8 cellular contexts compared by ENCODE assay signal in the genomic region with DNA sequence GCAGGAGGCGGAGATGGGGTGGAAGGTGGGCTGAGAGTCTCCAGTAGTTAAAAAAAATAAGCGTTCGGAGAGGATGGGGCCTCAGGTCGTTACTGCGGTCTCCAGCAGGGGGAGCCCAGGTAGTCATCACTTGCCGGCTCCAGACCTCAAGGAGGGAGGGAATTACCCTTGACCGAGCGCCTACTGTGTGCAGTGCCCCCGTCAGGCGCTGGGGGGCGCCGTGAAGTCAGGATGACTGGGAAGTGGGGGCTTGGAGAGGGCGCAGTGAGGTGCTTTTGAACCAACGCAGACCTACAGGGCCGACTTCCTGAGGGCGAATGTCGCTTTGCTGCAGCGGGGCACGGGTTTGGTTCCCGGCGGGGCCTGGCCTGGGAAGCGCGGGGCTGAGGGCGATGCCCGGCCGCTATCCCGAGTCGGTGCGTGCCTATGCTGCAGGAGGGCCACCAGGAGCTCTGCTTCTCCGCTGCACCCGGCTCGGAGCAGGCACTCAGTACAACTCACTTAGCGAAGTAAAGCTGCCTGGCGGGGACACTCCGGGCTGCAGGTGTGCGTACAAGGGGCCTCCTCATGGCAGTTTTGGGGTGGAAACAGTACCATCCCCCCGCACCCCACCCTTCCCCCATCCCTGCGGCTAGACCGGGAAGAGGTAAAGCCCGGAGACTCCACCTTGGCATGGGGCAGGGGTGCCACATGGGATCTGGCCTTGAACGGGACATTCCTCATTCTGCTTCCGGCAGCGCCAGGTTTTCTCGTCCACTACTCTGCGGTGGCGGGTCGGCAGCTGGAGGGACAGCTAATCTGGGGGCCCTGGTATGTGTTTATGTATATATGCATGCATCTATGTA.
DNase-seq lines count a peak whose midpoint lies in the region; ATAC-seq and TF ChIP-seq lines count a peak whose summit lies in the region.

No MANE protein-coding gene starts in this region.

- no peak for TF ChIP-seq EP300 in Ishikawa (IDR thresholded peaks at IDR 0.05; ENCODE audit: borderline replicate concordance)

- DNase-seq in ELR (ENCODE audit: low read depth): peak; percentile 81
- DNase-seq in SHP77 (lab: John Stamatoyannopoulos, UW): peak; percentile 73 to 85
- peak; percentile 34 for DNase-seq in activated effector memory CD4-positive, alpha-beta T cell treated with Interleukin-2 at 50 U/mL for 16 hours
- peak; percentile 59 for DNase-seq in Right ventricle myocardium superior
- DNase-seq in retinal pigment epithelial cell (ENCODE audit: low read depth): peak; percentile 15
- DNase-seq in cortex of kidney (lab: John Stamatoyannopoulos, UW): no peak

- no peak overlapping the region for H3K4me3 ChIP-seq in retinal pigment epithelial cell (ENCODE audit: low read length)

- peak; percentile 86 for ATAC-seq in GM21576 (IDR thresholded peaks at IDR 0.05; ENCODE audit: unreplicated experiment)
- ATAC-seq in Right ventricle myocardium superior (ENCODE audit: poor library complexity): peak; percentile 64

- peak; percentile 52; the same call in 1 of the 2 replicates for TF ChIP-seq RAD21 in Ishikawa (IDR thresholded peaks at IDR 0.05; ENCODE audit: low read depth)

- intact Hi-C loops in Right ventricle myocardium superior (cut with DNase I): no loop called here

- TF ChIP-seq CTCF in retinal pigment epithelial cell (conservative IDR thresholded peaks at IDR 0.05; ENCODE audit: low read depth, low read length): peak; percentile 94

TF ChIP-seq in Ishikawa, 13 proteins besides CTCF, POLR2A, EP300 and RAD21:
- TF ChIP-seq, protein P1, sequence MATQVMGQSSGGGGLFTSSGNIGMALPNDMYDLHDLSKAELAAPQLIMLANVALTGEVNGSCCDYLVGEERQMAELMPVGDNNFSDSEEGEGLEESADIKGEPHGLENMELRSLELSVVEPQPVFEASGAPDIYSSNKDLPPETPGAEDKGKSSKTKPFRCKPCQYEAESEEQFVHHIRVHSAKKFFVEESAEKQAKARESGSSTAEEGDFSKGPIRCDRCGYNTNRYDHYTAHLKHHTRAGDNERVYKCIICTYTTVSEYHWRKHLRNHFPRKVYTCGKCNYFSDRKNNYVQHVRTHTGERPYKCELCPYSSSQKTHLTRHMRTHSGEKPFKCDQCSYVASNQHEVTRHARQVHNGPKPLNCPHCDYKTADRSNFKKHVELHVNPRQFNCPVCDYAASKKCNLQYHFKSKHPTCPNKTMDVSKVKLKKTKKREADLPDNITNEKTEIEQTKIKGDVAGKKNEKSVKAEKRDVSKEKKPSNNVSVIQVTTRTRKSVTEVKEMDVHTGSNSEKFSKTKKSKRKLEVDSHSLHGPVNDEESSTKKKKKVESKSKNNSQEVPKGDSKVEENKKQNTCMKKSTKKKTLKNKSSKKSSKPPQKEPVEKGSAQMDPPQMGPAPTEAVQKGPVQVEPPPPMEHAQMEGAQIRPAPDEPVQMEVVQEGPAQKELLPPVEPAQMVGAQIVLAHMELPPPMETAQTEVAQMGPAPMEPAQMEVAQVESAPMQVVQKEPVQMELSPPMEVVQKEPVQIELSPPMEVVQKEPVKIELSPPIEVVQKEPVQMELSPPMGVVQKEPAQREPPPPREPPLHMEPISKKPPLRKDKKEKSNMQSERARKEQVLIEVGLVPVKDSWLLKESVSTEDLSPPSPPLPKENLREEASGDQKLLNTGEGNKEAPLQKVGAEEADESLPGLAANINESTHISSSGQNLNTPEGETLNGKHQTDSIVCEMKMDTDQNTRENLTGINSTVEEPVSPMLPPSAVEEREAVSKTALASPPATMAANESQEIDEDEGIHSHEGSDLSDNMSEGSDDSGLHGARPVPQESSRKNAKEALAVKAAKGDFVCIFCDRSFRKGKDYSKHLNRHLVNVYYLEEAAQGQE (IDR thresholded peaks at IDR 0.05; ENCODE audit: low read depth): peak; percentile 41
- no peak for TF ChIP-seq TEAD4 (IDR thresholded peaks at IDR 0.05)
